In genomic region chr18:3411854-3412268, GRCh38 we compare ENCODE assay signal across 8 cellular contexts. TPM values are rescaled to one million over a fixed set of nuclear protein-coding genes. Genes with fewer than 3 reads are reported as not detected.
DNase-seq lines count a peak whose midpoint lies in the region.

No MANE protein-coding gene starts in this region.

- no peak overlapping the region for H3K9ac ChIP-seq in rectal smooth muscle tissue (ENCODE audit: low read length)

- H3K4me3 ChIP-seq in esophagus (ENCODE audit: low read depth in 1 of 2, low read length in 2 of 2) (peak overlapping the region; percentile 16 to 22), rectal smooth muscle tissue (ENCODE audit: low read length) (peak overlapping the region; percentile 54)

- H3K27ac ChIP-seq in esophagus (ENCODE audit: low read depth in 2 of 2, low read length in 1 of 2) (peak overlapping the region; percentile 4 to 54), rectal smooth muscle tissue (ENCODE audit: low read depth, low read length) (no peak overlapping the region)

- H3K36me3 ChIP-seq in esophagus (ENCODE audit: control insufficient read depth in 2 of 2, insufficient read depth in 2 of 2, low read length in 1 of 2) (no peaks in the 10 kb centered on the region), rectal smooth muscle tissue (ENCODE audit: control insufficient read depth, insufficient read depth, low read length) (no peaks in the 10 kb centered on the region)

- H3K27me3 ChIP-seq in esophagus (ENCODE audit: control insufficient read depth in 1 of 2, insufficient read depth in 2 of 2, low read length in 2 of 2) (no peaks in the 10 kb centered on the region), rectal smooth muscle tissue (ENCODE audit: control insufficient read depth, insufficient read depth, low read length) (no peaks in the 10 kb centered on the region)

- peak; percentile 66 for DNase-seq in COLO668 (lab: John Stamatoyannopoulos, UW; ENCODE audit: unreplicated experiment)
- DNase-seq in activated CD8-positive, alpha-beta memory T cell treated with anti-CD3 and anti-CD28 coated beads for 24 hours, result peak; percentile 64
- no peak for DNase-seq in COLO829 (ENCODE audit: low spot score)
- DNase-seq in cerebellum (ENCODE audit: low spot score), result no peak
- DNase-seq in NCI-H510A (lab: John Stamatoyannopoulos, UW), result no peak
- DNase-seq in NCI-H1105 (lab: John Stamatoyannopoulos, UW), result no peak

- H3K4me1 ChIP-seq in esophagus (ENCODE audit: control insufficient read depth in 2 of 2, insufficient read depth in 2 of 2, low read length in 1 of 2) (no peaks in the 10 kb centered on the region), rectal smooth muscle tissue (ENCODE audit: control insufficient read depth, insufficient read depth, low read length) (no peaks in the 10 kb centered on the region)

- H3K9me3 ChIP-seq in esophagus (ENCODE audit: control insufficient read depth in 2 of 2, insufficient read depth in 1 of 2, low read depth in 1 of 2, low read length in 1 of 2), result no peaks in the 10 kb centered on the region

- WGBS in esophagus, 2 donors, result 23 to 40% methylated on average over 28 of the region's 28 CpGs

RNA-seq across cellular contexts. Expression of gene TGIF1, which starts 38.1 kb away (rescaled TPM):
- 10 to 100 TPM; 25.1 to 29.7 TPM for polyA plus RNA-seq in esophagus
- total RNA-seq in cerebellum, result 30.3 TPM

Comparison
In these comparisons a context has a peak if more than half of its experiments do, and no peak if none do; other contexts are left out.
1. DNase-seq: peak in COLO668 (single experiment) and activated CD8-positive, alpha-beta memory T cell treated with anti-CD3 and anti-CD28 coated beads for 24 hours (single experiment); none in COLO829 (single experiment), cerebellum (single experiment), NCI-H510A (single experiment) and NCI-H1105 (single experiment).